ENCODE assay signal across 8 cellular contexts in the genomic region with DNA sequence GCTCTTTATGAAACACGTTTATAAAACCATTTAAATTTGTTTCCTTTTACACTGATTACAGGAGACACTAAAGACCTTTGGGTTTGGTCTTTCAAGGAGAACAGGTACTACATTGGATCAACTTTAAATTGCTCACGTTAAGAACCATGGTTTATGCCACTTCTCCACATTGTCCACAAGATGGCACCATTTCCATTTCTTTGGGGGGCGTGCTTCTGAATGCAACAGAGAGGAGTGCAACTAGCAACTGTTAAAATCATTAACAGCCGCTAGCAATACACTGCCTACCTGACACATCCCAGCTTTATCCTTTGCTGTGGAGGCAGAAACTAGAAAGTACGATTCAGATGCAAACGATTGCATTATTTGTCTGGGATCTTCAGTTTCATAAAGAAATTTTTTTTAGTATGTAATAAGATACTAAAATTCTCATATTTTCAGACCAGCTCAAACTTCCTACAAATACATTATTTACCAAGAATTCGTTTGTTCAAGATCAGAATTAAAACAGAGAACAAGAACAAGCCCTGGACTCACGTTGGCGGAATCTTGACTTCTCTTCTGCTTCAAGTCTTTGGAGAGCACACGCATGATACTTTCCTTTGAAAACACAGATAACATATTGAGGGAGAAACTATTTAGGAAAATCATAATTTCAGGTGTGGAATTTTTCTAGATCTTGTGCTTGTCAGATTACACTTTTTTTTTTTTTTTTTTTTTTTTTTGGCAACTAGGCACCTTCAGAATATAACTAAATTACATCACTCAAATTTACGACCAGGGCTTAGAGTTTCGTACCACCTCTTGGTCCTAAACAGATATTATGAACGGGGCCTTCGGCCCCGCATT. TPM values are rescaled to one million over a fixed set of nuclear protein-coding genes. Genes with fewer than 3 reads are reported as not detected.
DNase-seq lines count a peak whose midpoint lies in the region; ATAC-seq, FAIRE-seq and TF ChIP-seq lines count a peak whose summit lies in the region.

No MANE protein-coding gene starts in this region.

- DNase-seq in DMS 273 treated with DMSO at 0.1 percent for 48 hours (lab: John Stamatoyannopoulos, UW) (peak; percentile 60), HUDEP-2 (lab: John Stamatoyannopoulos, UW; ENCODE audit: unreplicated experiment in 76 of 76) (peak in 60 of 76 experiments; percentile 2 to 73 (median 38)), endothelial cell of umbilical vein (ENCODE audit: low read depth, low spot score) (peak; percentile 79)
- DNase-seq in NK-92 treated with Interleukin-12 subunit alpha and Interleukin-12 subunit beta, amount 100 ng/mL, for 24 hours (lab: John Stamatoyannopoulos, UW), result peak; percentile 33
- peak; percentile 80 for DNase-seq in activated CD8-positive, alpha-beta memory T cell treated with anti-CD3 and anti-CD28 coated beads, Interleukin-2, amount 10 ng/mL, durations not matched to agents 7 days and 5 days
- DNase-seq in stimulated activated naive CD8-positive, alpha-beta T cell treated with anti-CD3 and anti-CD28 coated beads, Interleukin-15, Interleukin-2, amounts not matched to agents 100 U/mL and 50 U/mL, for 24 hours, result peak; percentile 38

- peak; percentile 64 for ATAC-seq in GM21447 (IDR thresholded peaks at IDR 0.05; ENCODE audit: unreplicated experiment)
- peak; percentile 53 for ATAC-seq in activated CD8-positive, alpha-beta memory T cell treated with anti-CD3 and anti-CD28 coated beads, Interleukin-2, amount 10 ng/mL, durations not matched to agents 7 days and 5 days
- ATAC-seq in stimulated activated naive CD8-positive, alpha-beta T cell treated with anti-CD3 and anti-CD28 coated beads, Interleukin-15, Interleukin-2, amounts not matched to agents 100 U/mL and 50 U/mL, for 24 hours, result peak; percentile 63

- H4K20me1 ChIP-seq in endothelial cell of umbilical vein (replicated peaks; ENCODE audit: control insufficient read depth, extremely low read depth, insufficient read depth, low read length), result no peaks in the 10 kb centered on the region

- BruUV-seq in endothelial cell of umbilical vein (replicated peaks; lab: Mats Ljungman, UMichigan), result no TSS peak

- peaks cover 75% of the 10 kb centered on the region for H3K27me3 Mint-ChIP-seq in activated CD8-positive, alpha-beta memory T cell treated with anti-CD3 and anti-CD28 coated beads, Interleukin-2, amount 10 ng/mL, durations not matched to agents 7 days and 5 days

- peak overlapping the region; percentile 81 for H3K4me3 Mint-ChIP-seq in activated CD8-positive, alpha-beta memory T cell treated with anti-CD3 and anti-CD28 coated beads, Interleukin-2, amount 10 ng/mL, durations not matched to agents 7 days and 5 days

- H3K27me3 ChIP-seq in endothelial cell of umbilical vein (ENCODE audit: control insufficient read depth in 2 of 2, insufficient read depth in 2 of 2, low read length in 2 of 2) (peaks cover 31 to 39% of the 10 kb centered on the region in 2 experiments), mucosa of rectum (ENCODE audit: control insufficient read depth in 2 of 2, insufficient read depth in 2 of 2, low read length in 2 of 2) (peaks cover 25 to 30% of the 10 kb centered on the region in 2 donors)

- peak overlapping the region; percentile 27 for H2AFZ ChIP-seq in endothelial cell of umbilical vein (ENCODE audit: low read depth, low read length)

- H3K9ac ChIP-seq in endothelial cell of umbilical vein (replicated peaks; ENCODE audit: extremely low read depth, insufficient read depth, low read length), result no peak overlapping the region
- no peak overlapping the region for H3K9ac ChIP-seq in mucosa of rectum (ENCODE audit: low read depth in 1 of 2, low read length in 2 of 2)

- FAIRE-seq in endothelial cell of umbilical vein (lab: Jason Lieb, UNC), result peak; percentile 74

- dilution Hi-C loops in endothelial cell of umbilical vein (cut with MboI; ENCODE audit: extremely low pct_ligation_motif_present, low sequenced_read_pairs), result no loop called here

- H3K9me3 Mint-ChIP-seq in activated CD8-positive, alpha-beta memory T cell treated with anti-CD3 and anti-CD28 coated beads, Interleukin-2, amount 10 ng/mL, durations not matched to agents 7 days and 5 days (ENCODE audit: low read depth), result no peaks in the 10 kb centered on the region

- no peaks in the 10 kb centered on the region for H3K79me2 ChIP-seq in endothelial cell of umbilical vein (ENCODE audit: control insufficient read depth, insufficient read depth, low read length)

- H3K9me3 ChIP-seq in endothelial cell of umbilical vein (replicated peaks; ENCODE audit: control insufficient read depth, insufficient read depth, low read length) (no peaks in the 10 kb centered on the region), mucosa of rectum (ENCODE audit: control insufficient read depth in 2 of 2, low read length in 2 of 2) (no peaks in the 10 kb centered on the region)

- peaks cover 30% of the 10 kb centered on the region for H3K4me1 Mint-ChIP-seq in activated CD8-positive, alpha-beta memory T cell treated with anti-CD3 and anti-CD28 coated beads, Interleukin-2, amount 10 ng/mL, durations not matched to agents 7 days and 5 days

- TF ChIP-seq POLR2A in endothelial cell of umbilical vein (IDR thresholded peaks at IDR 0.05; ENCODE audit: low read depth, low read length), result no peak

- TF ChIP-seq CTCF in endothelial cell of umbilical vein (IDR thresholded peaks at IDR 0.05; ENCODE audit: extremely low read depth in 1 of 2, insufficient read depth in 1 of 2, low read depth in 1 of 2, low read length in 2 of 2), result peak; percentile 60 to 70

- no peaks in the 10 kb centered on the region for H3K36me3 Mint-ChIP-seq in activated CD8-positive, alpha-beta memory T cell treated with anti-CD3 and anti-CD28 coated beads, Interleukin-2, amount 10 ng/mL, durations not matched to agents 7 days and 5 days

- H3K27ac Mint-ChIP-seq in activated CD8-positive, alpha-beta memory T cell treated with anti-CD3 and anti-CD28 coated beads, Interleukin-2, amount 10 ng/mL, durations not matched to agents 7 days and 5 days, result no peak overlapping the region

- peak overlapping the region in 2 of 3 experiments; percentile 28 to 46 for H3K4me3 ChIP-seq in endothelial cell of umbilical vein (replicated peaks in 1 of 3; ENCODE audit: insufficient read depth in 1 of 3, low read depth in 1 of 3, low read length in 3 of 3)
- peak overlapping the region; percentile 64 to 75 for H3K4me3 ChIP-seq in mucosa of rectum (ENCODE audit: low read length in 2 of 2)

- H3K27ac ChIP-seq in endothelial cell of umbilical vein (ENCODE audit: insufficient read depth, low read depth, low read length) (no peak overlapping the region), mucosa of rectum (ENCODE audit: low read depth in 2 of 2, low read length in 2 of 2) (no peak overlapping the region)

- no peaks in the 10 kb centered on the region for H3K9me1 ChIP-seq in endothelial cell of umbilical vein (replicated peaks; ENCODE audit: control insufficient read depth, extremely low read depth, insufficient read depth, low read length)

- intact Hi-C loops in endothelial cell of umbilical vein (cut with micrococcal nuclease), result loop anchor here (2.0 to 5.0 kb wide), 4 partner anchors 61 to 750 kb away; a partner anchor contains a TSS

- CTCF ChIA-PET in activated CD8-positive, alpha-beta memory T cell treated with anti-CD3 and anti-CD28 coated beads, Interleukin-2, amount 10 ng/mL, durations not matched to agents 7 days and 5 days (lab: Charles Lee), result interaction anchor here (0.6 to 7.4 kb wide), 27 partner anchors 9 to 800 kb away, joined by 3 to 73 read pairs (median 4); a partner anchor contains a TSS
- CTCF ChIA-PET in endothelial cell of umbilical vein (lab: Charles Lee), result interaction anchor here (0.6 to 1.8 kb wide), 21 partner anchors 10 to 766 kb away, joined by 3 to 12 read pairs (median 3); a partner anchor contains a TSS

- H3K4me2 ChIP-seq in endothelial cell of umbilical vein (ENCODE audit: insufficient read depth, low read length), result peak overlapping the region; percentile 85

- POLR2A ChIA-PET in endothelial cell of umbilical vein (lab: Charles Lee), result no interaction called here

- H3K4me1 ChIP-seq in endothelial cell of umbilical vein (ENCODE audit: control insufficient read depth, extremely low read depth, insufficient read depth, low read length) (peaks cover 21% of the 10 kb centered on the region), mucosa of rectum (ENCODE audit: control insufficient read depth in 2 of 2, insufficient read depth in 2 of 2, low read length in 2 of 2) (peaks cover 20% of the 10 kb centered on the region in 2 donors)

- no peaks in the 10 kb centered on the region for H3K36me3 ChIP-seq in endothelial cell of umbilical vein (ENCODE audit: control insufficient read depth in 2 of 2, extremely low read depth in 1 of 2, insufficient read depth in 2 of 2, low read length in 2 of 2)
- H3K36me3 ChIP-seq in mucosa of rectum (ENCODE audit: control insufficient read depth in 2 of 2, insufficient read depth in 2 of 2, low read length in 2 of 2), result no peaks in the 10 kb centered on the region

RNA-seq across cellular contexts. Expression of a gene that starts 0.7 kb away (rescaled TPM):
- total RNA-seq in activated CD8-positive, alpha-beta memory T cell treated with anti-CD3 and anti-CD28 coated beads, Interleukin-2, amount 10 ng/mL, durations not matched to agents 7 days and 5 days, result under 1 TPM; 0.53 to 0.75 TPM
- total RNA-seq in endothelial cell of umbilical vein, result 0.14 and 0.22 TPM in 2 replicates
- 0.22 TPM in 2 replicates for polyA plus RNA-seq in endothelial cell of umbilical vein
- polyA plus RNA-seq in endothelial cell of umbilical vein (2011; cell fraction: cytosol; rRNA removed), result 0.06 and 0.08 TPM in 2 replicates
- 0.41 and 0.51 TPM in 2 replicates for polyA plus RNA-seq in endothelial cell of umbilical vein (2011; cell fraction: nucleus; rRNA removed)
- 0.15 TPM in 1 of 2 replicates, not detected in the other for polyA plus RNA-seq in endothelial cell of umbilical vein (2012)
- polyA minus RNA-seq in endothelial cell of umbilical vein, result 0.23 TPM in 1 of 2 replicates, not detected in the other
- polyA minus RNA-seq in endothelial cell of umbilical vein (2011; cell fraction: cytosol; rRNA and poly(A)+ RNA removed), result not detected
- 0.34 TPM in 1 of 2 replicates, not detected in the other for polyA minus RNA-seq in endothelial cell of umbilical vein (2011; cell fraction: nucleus; rRNA and poly(A)+ RNA removed)

RNA-seq across cellular contexts. Expression of a gene that starts 12.3 kb away (rescaled TPM):
- total RNA-seq in activated CD8-positive, alpha-beta memory T cell treated with anti-CD3 and anti-CD28 coated beads, Interleukin-2, amount 10 ng/mL, durations not matched to agents 7 days and 5 days, result not detected
- total RNA-seq in endothelial cell of umbilical vein, result 147 and 161 TPM in 2 replicates
- polyA plus RNA-seq in endothelial cell of umbilical vein, result 45.1 and 60.1 TPM in 2 replicates
- 87.7 and 92.3 TPM in 2 replicates for polyA plus RNA-seq in endothelial cell of umbilical vein (2011; cell fraction: cytosol; rRNA removed)
- 48.2 and 69.8 TPM in 2 replicates for polyA plus RNA-seq in endothelial cell of umbilical vein (2011; cell fraction: nucleus; rRNA removed)
- 79.3 and 119 TPM in 2 replicates for polyA plus RNA-seq in endothelial cell of umbilical vein (2012)
- 47.5 and 50.8 TPM in 2 replicates for polyA minus RNA-seq in endothelial cell of umbilical vein
- 14.0 TPM for polyA minus RNA-seq in endothelial cell of umbilical vein (2011; cell fraction: cytosol; rRNA and poly(A)+ RNA removed)
- 29.0 and 50.8 TPM in 2 replicates for polyA minus RNA-seq in endothelial cell of umbilical vein (2011; cell fraction: nucleus; rRNA and poly(A)+ RNA removed)

RNA-seq across cellular contexts. Expression of a gene that starts 54.8 kb away (rescaled TPM):
- under 1 TPM in 1 of 2 experiments, not detected in 1; 0.21 TPM for total RNA-seq in activated CD8-positive, alpha-beta memory T cell treated with anti-CD3 and anti-CD28 coated beads, Interleukin-2, amount 10 ng/mL, durations not matched to agents 7 days and 5 days
- total RNA-seq in endothelial cell of umbilical vein, result not detected in 2 replicates
- not detected in 2 replicates for polyA plus RNA-seq in endothelial cell of umbilical vein
- 0.04 TPM in 1 of 2 replicates, not detected in the other for polyA plus RNA-seq in endothelial cell of umbilical vein (2011; cell fraction: cytosol; rRNA removed)
- not detected in 2 replicates for polyA plus RNA-seq in endothelial cell of umbilical vein (2011; cell fraction: nucleus; rRNA removed)
- not detected in 2 replicates for polyA plus RNA-seq in endothelial cell of umbilical vein (2012)
- not detected in 2 replicates for polyA minus RNA-seq in endothelial cell of umbilical vein
- 6.0 TPM for polyA minus RNA-seq in endothelial cell of umbilical vein (2011; cell fraction: cytosol; rRNA and poly(A)+ RNA removed)
- not detected in 2 replicates for polyA minus RNA-seq in endothelial cell of umbilical vein (2011; cell fraction: nucleus; rRNA and poly(A)+ RNA removed)

Comparison
In these comparisons a context has a peak if more than half of its experiments do, and no peak if none do; other contexts are left out.
1. RNA of a gene that starts 12.3 kb away (total RNA-seq): 147 to 161 TPM in endothelial cell of umbilical vein; not detected in activated CD8-positive, alpha-beta memory T cell treated with anti-CD3 and anti-CD28 coated beads, Interleukin-2, amount 10 ng/mL, durations not matched to agents 7 days and 5 days; every median in the first group is over 100 times any median in the second.
2. Peak in every context shown above with its lines, with median percentiles within 50 percentile points of each other: DNase-seq and ATAC-seq.